Comparison of ENCODE assay signal across 30 cellular contexts in the genomic region with DNA sequence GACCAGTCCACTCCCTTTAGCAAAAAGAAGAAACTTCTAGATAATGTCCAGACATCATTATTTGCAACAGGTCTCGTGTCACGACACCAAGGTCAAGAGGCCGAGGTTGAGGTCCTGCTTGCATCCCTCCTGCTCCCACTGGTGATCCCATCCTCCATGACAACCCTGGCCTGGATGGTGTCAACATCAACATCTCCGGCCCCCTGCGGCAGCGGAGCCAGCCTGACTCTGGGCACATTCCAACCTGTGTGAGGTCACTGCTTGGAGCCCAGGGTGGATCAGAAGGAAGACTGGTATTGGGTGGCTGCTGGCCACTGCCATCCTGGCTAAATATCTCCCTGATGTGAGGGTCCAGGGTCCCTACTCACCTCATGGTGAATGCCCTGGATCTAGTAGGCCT. TPM values are rescaled to one million over a fixed set of nuclear protein-coding genes. Genes with fewer than 3 reads are reported as not detected.
DNase-seq lines count a peak whose midpoint lies in the region; ATAC-seq and TF ChIP-seq lines count a peak whose summit lies in the region.
"Had no signal": no experiment of that assay in that cellular context is flagged by ENCODE, and none has a peak within 500 bp of the region (broad histone marks: within the 10 kb centered on the region; RNA-seq: fewer than 3 reads in every experiment).

No MANE protein-coding gene starts in this region.

- ATAC-seq in IMR-90 (ENCODE audit: low read depth) (0 out of 2 replicates have a peak, but pooled peaks have one; percentile 29), mucosa of descending colon (no peak), GM19452 (IDR thresholded peaks at IDR 0.05; ENCODE audit: unreplicated experiment) (no peak)
- ATAC-seq in activated CD8-positive, alpha-beta T cell treated with anti-CD3 and anti-CD28 coated beads for 36 hours, result no peak
- ATAC-seq: activated CD4-positive, alpha-beta T cell treated with anti-CD3 and anti-CD28 coated beads for 36 hours; left colon; Right ventricle myocardium inferior; stimulated activated naive CD8-positive, alpha-beta T cell treated with anti-CD3 and anti-CD28 coated beads, Interleukin-15, amount 100 ng/mL, for 72 hours had no signal

- no peak overlapping the region for H2BK5ac ChIP-seq in IMR-90 (ENCODE audit: low read depth, low read length, poor library complexity, severe bottlenecking)

- no peak overlapping the region for H3K4me2 ChIP-seq in IMR-90 (ENCODE audit: low read depth, low read length)

- H3K27ac ChIP-seq in IMR-90 (ENCODE audit: insufficient read depth, low read length) (no peak overlapping the region), cingulate gyrus (ENCODE audit: low read depth, low read length) (peak overlapping the region; percentile 99), neutrophil (peak overlapping the region; percentile 43)
- H3K27ac ChIP-seq: brain microvascular endothelial cell, colonic mucosa, skin epidermis had no signal

- H4K5ac ChIP-seq in IMR-90 (ENCODE audit: low read depth, low read length), result no peak overlapping the region

- no peak overlapping the region for H2BK20ac ChIP-seq in IMR-90 (ENCODE audit: low read depth, low read length)

- no peak overlapping the region for H3K27ac Mint-ChIP-seq in activated CD8-positive, alpha-beta T cell treated with anti-CD3 and anti-CD28 coated beads for 36 hours
- H3K27ac Mint-ChIP-seq: activated CD4-positive, alpha-beta T cell treated with anti-CD3 and anti-CD28 coated beads for 36 hours; activated naive CD8-positive, alpha-beta T cell treated with anti-CD3 and anti-CD28 coated beads, Interleukin-2, amount 10 ng/mL, durations not matched to agents 7 days and 5 days; CD4-positive, alpha-beta memory T cell had no signal

- H3K36me3 ChIP-seq in IMR-90 (ENCODE audit: control insufficient read depth, insufficient read depth, low read length) (no peaks in the 10 kb centered on the region), neutrophil (peaks cover 100% of the 10 kb centered on the region), mucosa of descending colon (ENCODE audit: low read depth) (peaks cover 6% of the 10 kb centered on the region)
- H3K36me3 ChIP-seq: brain microvascular endothelial cell, colonic mucosa, tibial nerve had no signal

- no peaks in the 10 kb centered on the region for H3K4me1 Mint-ChIP-seq in activated CD8-positive, alpha-beta T cell treated with anti-CD3 and anti-CD28 coated beads for 36 hours (ENCODE audit: low read depth)
- H3K4me1 Mint-ChIP-seq: activated CD4-positive, alpha-beta T cell treated with anti-CD3 and anti-CD28 coated beads for 36 hours; activated naive CD8-positive, alpha-beta T cell treated with anti-CD3 and anti-CD28 coated beads, Interleukin-2, amount 10 ng/mL, durations not matched to agents 7 days and 5 days; CD4-positive, alpha-beta memory T cell; stimulated activated naive CD8-positive, alpha-beta T cell treated with anti-CD3 and anti-CD28 coated beads, Interleukin-15, amount 100 ng/mL, for 72 hours had no signal

- POLR2A ChIA-PET in IMR-90 (lab: Charles Lee; ENCODE audit: unreplicated experiment), result no interaction called here
- POLR2A ChIA-PET in activated CD8-positive, alpha-beta T cell treated with anti-CD3 and anti-CD28 coated beads for 36 hours (lab: Charles Lee), result no interaction called here

- H3K27me3 Mint-ChIP-seq in activated CD8-positive, alpha-beta T cell treated with anti-CD3 and anti-CD28 coated beads for 36 hours, result no peaks in the 10 kb centered on the region

- CTCF ChIA-PET in IMR-90 (lab: Yijun Ruan, JAX), result no interaction called here
- CTCF ChIA-PET in activated CD8-positive, alpha-beta T cell treated with anti-CD3 and anti-CD28 coated beads for 36 hours (lab: Charles Lee), result no interaction called here

- 50% methylated on average over 2 of the region's 6 CpGs; no CpG with 5 or more reads in 1 of the 2 experiments for WGBS in IMR-90 (ENCODE audit: extremely low coverage in 2 of 2, insufficient read length in 1 of 2), 2 experiments

- peak; percentile 24 for DNase-seq in AG08396 (ENCODE audit: low spot score)
- no peak for DNase-seq in IMR-90
- DNase-seq in NCI-H2107 (lab: John Stamatoyannopoulos, UW), result no peak
- no peak for DNase-seq in mucosa of descending colon
- no peak for DNase-seq in activated CD8-positive, alpha-beta T cell treated with anti-CD3 and anti-CD28 coated beads for 36 hours
- DNase-seq: activated CD4-positive, alpha-beta T cell treated with anti-CD3 and anti-CD28 coated beads for 36 hours; activated CD8-positive, alpha-beta memory T cell treated with anti-CD3 and anti-CD28 coated beads for 24 hours; activated effector memory CD4-positive, alpha-beta T cell treated with anti-CD3 and anti-CD28 coated beads, Interleukin-2, amount 50 U/mL, for 16 hours; activated naive CD8-positive, alpha-beta T cell treated with anti-CD3 and anti-CD28 coated beads, Interleukin-2, amount 10 ng/mL, durations not matched to agents 7 days and 5 days; activated T-cell treated with anti-CD3 and anti-CD28 coated beads, Interleukin-2, amount 50 U/mL, for 1 hour; brain microvascular endothelial cell; CD4-positive, alpha-beta memory T cell; colonic mucosa; DMS 273 treated with DMSO at 0.1 percent for 48 hours; effector memory CD4-positive, alpha-beta T cell; erythroblast; GF-D8; KBM-7; left colon; NCI-H1436; NCI-H510A; stimulated activated CD8-positive, alpha-beta memory T cell treated with anti-CD3 and anti-CD28 coated beads, Interleukin-4, amount 100 ng/mL, for 48 hours; stimulated activated naive CD8-positive, alpha-beta T cell treated with anti-CD3 and anti-CD28 coated beads, Interleukin-15, amount 100 ng/mL, for 72 hours had no signal

- no peak overlapping the region for H3K4me3 ChIP-seq in IMR-90 (ENCODE audit: insufficient read depth, low read depth, low read length)
- H3K4me3 ChIP-seq in neutrophil (ENCODE audit: low read depth in 1 of 2, low read length in 1 of 2), result no peak overlapping the region
- no peak overlapping the region for H3K4me3 ChIP-seq in mucosa of descending colon
- H3K4me3 ChIP-seq: colonic mucosa, skin epidermis, tibial nerve had no signal

- H3K9me1 ChIP-seq in IMR-90 (ENCODE audit: insufficient read depth, low read length), result no peaks in the 10 kb centered on the region

- TF ChIP-seq RAD21 in IMR-90 (IDR thresholded peaks at IDR 0.05; ENCODE audit: low read length), result no peak

- H4K91ac ChIP-seq in IMR-90 (ENCODE audit: insufficient read depth, low read depth, low read length), result no peak overlapping the region

- no peak overlapping the region for H2BK15ac ChIP-seq in IMR-90 (ENCODE audit: low read depth, low read length)

- TF ChIP-seq POLR2A in IMR-90 (IDR thresholded peaks at IDR 0.05; ENCODE audit: low read depth, low read length), result no peak

- H3K36me3 Mint-ChIP-seq in activated CD8-positive, alpha-beta T cell treated with anti-CD3 and anti-CD28 coated beads for 36 hours (ENCODE audit: low read depth), result no peaks in the 10 kb centered on the region
- H3K36me3 Mint-ChIP-seq: activated naive CD8-positive, alpha-beta T cell treated with anti-CD3 and anti-CD28 coated beads, Interleukin-2, amount 10 ng/mL, durations not matched to agents 7 days and 5 days; CD4-positive, alpha-beta memory T cell had no signal

- H3K9ac ChIP-seq in IMR-90 (ENCODE audit: low read depth, low read length), result no peak overlapping the region

- no peaks in the 10 kb centered on the region for H3K9me3 Mint-ChIP-seq in activated CD8-positive, alpha-beta T cell treated with anti-CD3 and anti-CD28 coated beads for 36 hours
- H3K9me3 Mint-ChIP-seq: activated naive CD8-positive, alpha-beta T cell treated with anti-CD3 and anti-CD28 coated beads, Interleukin-2, amount 10 ng/mL, durations not matched to agents 7 days and 5 days; stimulated activated naive CD8-positive, alpha-beta T cell treated with anti-CD3 and anti-CD28 coated beads, Interleukin-15, amount 100 ng/mL, for 72 hours had no signal

- H3K9me3 ChIP-seq in IMR-90 (ENCODE audit: control insufficient read depth, insufficient read depth, low read length) (no peaks in the 10 kb centered on the region), neutrophil (no peaks in the 10 kb centered on the region), mucosa of descending colon (no peaks in the 10 kb centered on the region)
- H3K9me3 ChIP-seq: colonic mucosa, tibial nerve had no signal

- H3K14ac ChIP-seq in IMR-90 (replicated peaks; ENCODE audit: low read depth, low read length), result no peak overlapping the region

- H3K4me1 ChIP-seq in IMR-90 (ENCODE audit: control insufficient read depth, insufficient read depth, low read length), result no peaks in the 10 kb centered on the region; the same call in 1 of the 2 replicates
- H3K4me1 ChIP-seq in neutrophil (ENCODE audit: control insufficient read depth in 1 of 2, insufficient read depth in 1 of 2, low read depth in 1 of 2, low read length in 1 of 2), result peaks cover 0 to 16% of the 10 kb centered on the region in 2 experiments
- no peaks in the 10 kb centered on the region for H3K4me1 ChIP-seq in mucosa of descending colon (ENCODE audit: low read depth)
- H3K4me1 ChIP-seq: colonic mucosa had no signal

- no peak overlapping the region for H2BK120ac ChIP-seq in IMR-90 (ENCODE audit: low read depth, low read length)

- intact Hi-C loops in IMR-90 (cut with micrococcal nuclease), result no loop called here
- intact Hi-C loops in mucosa of descending colon (cut with DNase I, micrococcal nuclease), result no loop called here
- intact Hi-C loops in activated CD8-positive, alpha-beta T cell treated with anti-CD3 and anti-CD28 coated beads for 36 hours (cut with micrococcal nuclease), result no loop called here

- H4K8ac ChIP-seq in IMR-90 (ENCODE audit: low read depth in 2 of 2, low read length in 2 of 2), result no peak overlapping the region

- no peak overlapping the region for H2AK9ac ChIP-seq in IMR-90 (replicated peaks; ENCODE audit: low read depth, low read length, poor library complexity)

- no peaks in the 10 kb centered on the region for H4K20me1 ChIP-seq in IMR-90 (ENCODE audit: insufficient read depth, low read length)

- in situ Hi-C loops in IMR-90 (cut with MboI; ENCODE audit: low sequenced_read_pairs), result no loop called here

- no peak overlapping the region for H3K4ac ChIP-seq in IMR-90 (ENCODE audit: low read depth, low read length)

- dilution Hi-C loops in IMR-90 (cut with HindIII; ENCODE audit: low sequenced_read_pairs, unreplicated experiment), result no loop called here

- BruUV-seq in IMR-90 (replicated peaks; lab: Mats Ljungman, UMichigan), result no TSS peak

- H3K23ac ChIP-seq in IMR-90 (ENCODE audit: low read depth, low read length), result no peak overlapping the region

- no peak overlapping the region for H3K56ac ChIP-seq in IMR-90 (ENCODE audit: extremely low read depth, insufficient read depth, low read length)

- H2AFZ ChIP-seq in IMR-90 (replicated peaks; ENCODE audit: low read length, poor library complexity), result no peak overlapping the region

- no peaks in the 10 kb centered on the region for H3K79me1 ChIP-seq in IMR-90 (ENCODE audit: low read depth in 1 of 2, low read length in 2 of 2)

- no peak overlapping the region for H2AK5ac ChIP-seq in IMR-90 (ENCODE audit: low read depth, low read length)

- no peak overlapping the region for H3K18ac ChIP-seq in IMR-90 (ENCODE audit: low read depth, low read length)

- no peak overlapping the region for H3K4me3 Mint-ChIP-seq in activated CD8-positive, alpha-beta T cell treated with anti-CD3 and anti-CD28 coated beads for 36 hours
- H3K4me3 Mint-ChIP-seq: activated CD4-positive, alpha-beta T cell treated with anti-CD3 and anti-CD28 coated beads for 36 hours; activated naive CD8-positive, alpha-beta T cell treated with anti-CD3 and anti-CD28 coated beads, Interleukin-2, amount 10 ng/mL, durations not matched to agents 7 days and 5 days; CD4-positive, alpha-beta memory T cell; stimulated activated naive CD8-positive, alpha-beta T cell treated with anti-CD3 and anti-CD28 coated beads, Interleukin-15, amount 100 ng/mL, for 72 hours had no signal

- TF ChIP-seq CTCF in IMR-90 (conservative IDR thresholded peaks at IDR 0.05; ENCODE audit: low read depth, low read length), result no peak
- no peak for TF ChIP-seq CTCF in neutrophil (IDR thresholded peaks at IDR 0.05)
- no peak for TF ChIP-seq CTCF in mucosa of descending colon (IDR thresholded peaks at IDR 0.05)
- TF ChIP-seq CTCF in activated CD8-positive, alpha-beta T cell treated with anti-CD3 and anti-CD28 coated beads for 36 hours (IDR thresholded peaks at IDR 0.05), result no peak

- peaks cover 28% of the 10 kb centered on the region for H3K27me3 ChIP-seq in IMR-90 (ENCODE audit: control insufficient read depth, insufficient read depth, low read length)
- H3K27me3 ChIP-seq in neutrophil, result no peaks in the 10 kb centered on the region
- H3K27me3 ChIP-seq: brain microvascular endothelial cell, colonic mucosa, tibial nerve had no signal

RNA-seq across cellular contexts. Expression of gene PADI2, which starts 28.4 kb away (rescaled TPM):
- total RNA-seq in IMR-90 (2012; rRNA removed) (not detected in 2 replicates), mucosa of descending colon (100 to 1,000 TPM; 105 to 398 (median 163) TPM)
- polyA plus RNA-seq in IMR-90 (2012; rRNA removed), result not detected in 2 replicates
- not detected in 2 replicates for polyA plus RNA-seq in IMR-90 (2012; cell fraction: cytosol; rRNA removed)
- not detected in 2 replicates for polyA plus RNA-seq in IMR-90 (2012; cell fraction: nucleus; rRNA removed; ENCODE audit: low replicate concordance)
- not detected for total RNA-seq in activated CD8-positive, alpha-beta T cell treated with anti-CD3 and anti-CD28 coated beads for 36 hours
- total RNA-seq: A172 had no signal
- polyA plus RNA-seq: CD4-positive, alpha-beta memory T cell had no signal

RNA-seq across cellular contexts. Expression of gene SDHB, which starts 37.0 kb away (rescaled TPM):
- total RNA-seq in IMR-90 (2012; rRNA removed), result 143 and 206 TPM in 2 replicates
- polyA plus RNA-seq in IMR-90 (2012; rRNA removed), result 122 and 125 TPM in 2 replicates
- 81.1 and 183 TPM in 2 replicates for polyA plus RNA-seq in IMR-90 (2012; cell fraction: cytosol; rRNA removed)
- 21.4 and 51.0 TPM in 2 replicates for polyA plus RNA-seq in IMR-90 (2012; cell fraction: nucleus; rRNA removed; ENCODE audit: low replicate concordance)
- total RNA-seq in mucosa of descending colon, result 100 to 1,000 TPM; 145 to 177 (median 163) TPM
- total RNA-seq in activated CD8-positive, alpha-beta T cell treated with anti-CD3 and anti-CD28 coated beads for 36 hours, result 100 to 1,000 TPM; 135 to 148 TPM

Comparison
In these comparisons a context has a peak if more than half of its experiments do, and no peak if none do; other contexts are left out.
1. RNA of gene PADI2, which starts 28.4 kb away (total RNA-seq): 105 to 398 TPM in mucosa of descending colon; not detected in activated CD8-positive, alpha-beta T cell treated with anti-CD3 and anti-CD28 coated beads for 36 hours and not detected in IMR-90; every median in the first group is over 100 times any median in the second.